In genomic region chrX:70454441-70455365, GRCh38 we compare ENCODE assay signal across 1 cellular context.
TF ChIP-seq lines count a peak whose summit lies in the region.

No MANE protein-coding gene starts in this region.

TF ChIP-seq in HEK293, 187 proteins besides CTCF, POLR2A, EP300 and RAD21 (continued from another document and continues in another):
- TF ChIP-seq ZNF239 (tag by site-specific recombination; IDR thresholded peaks at IDR 0.05) (peak; percentile 97), ZNF341 (tag by site-specific recombination; IDR thresholded peaks at IDR 0.05; ENCODE audit: low read depth) (peak; percentile 34), ZNF629 (tag by site-specific recombination; IDR thresholded peaks at IDR 0.05) (peak; percentile 28; the same call in 1 of the 2 replicates), YY2 (tag by site-specific recombination; IDR thresholded peaks at IDR 0.05) (no peak), ZNF664 (tag by site-specific recombination; IDR thresholded peaks at IDR 0.05) (no peak), ZFP3 (tag by site-specific recombination; IDR thresholded peaks at IDR 0.05; ENCODE audit: low read depth) (no peak), ZIC2 (tag by site-specific recombination; IDR thresholded peaks at IDR 0.05) (peak; percentile 40), ZNF580 (tag by site-specific recombination; IDR thresholded peaks at IDR 0.05) (no peak), BCL11B (tag by site-specific recombination; IDR thresholded peaks at IDR 0.05; ENCODE audit: low read depth) (no peak), ZNF221 (tag by site-specific recombination; IDR thresholded peaks at IDR 0.05; ENCODE audit: borderline replicate concordance) (no peak), ZNF560 (tag by site-specific recombination; IDR thresholded peaks at IDR 0.05; ENCODE audit: borderline replicate concordance) (no peak), RBAK (tag by site-specific recombination; IDR thresholded peaks at IDR 0.05) (no peak), ZNF214 (tag by site-specific recombination; IDR thresholded peaks at IDR 0.05; ENCODE audit: borderline replicate concordance) (no peak), IKZF3 (tag by site-specific recombination; IDR thresholded peaks at IDR 0.05) (peak; percentile 98), ZNF2 (tag by site-specific recombination; IDR thresholded peaks at IDR 0.05) (0 out of 2 replicates have a peak, but pooled peaks have one; percentile 25), EGR2 (tag by site-specific recombination; IDR thresholded peaks at IDR 0.05; ENCODE audit: low read depth) (peak; percentile 15; the same call in 1 of the 2 replicates), ZNF37A (tag by site-specific recombination; IDR thresholded peaks at IDR 0.05) (no peak), ZNF404 (tag by site-specific recombination; IDR thresholded peaks at IDR 0.05) (no peak), ZNF423 (tag by site-specific recombination; IDR thresholded peaks at IDR 0.05) (peak; percentile 93), PRDM1 (tag by site-specific recombination; IDR thresholded peaks at IDR 0.05) (no peak), ZNF324 (tag by site-specific recombination; IDR thresholded peaks at IDR 0.05) (no peak), TCF7L2 (IDR thresholded peaks at IDR 0.05; ENCODE audit: borderline replicate concordance, low read depth, low read length) (no peak), KLF16 (tag by site-specific recombination; IDR thresholded peaks at IDR 0.05) (no peak), ZNF639 (tag by site-specific recombination; IDR thresholded peaks at IDR 0.05) (0 out of 2 replicates have a peak, but pooled peaks have one; percentile 29), PRDM2 (tag by site-specific recombination; IDR thresholded peaks at IDR 0.05; ENCODE audit: borderline replicate concordance) (no peak), SALL2 (tag by site-specific recombination; IDR thresholded peaks at IDR 0.05; ENCODE audit: borderline replicate concordance) (no peak), ZNF677 (tag by site-specific recombination; IDR thresholded peaks at IDR 0.05) (no peak), ZNF121 (tag by site-specific recombination; IDR thresholded peaks at IDR 0.05) (no peak), ZNF777 (tag by site-specific recombination; IDR thresholded peaks at IDR 0.05; ENCODE audit: borderline replicate concordance) (0 out of 2 replicates have a peak, but pooled peaks have one; percentile 57), ZNF280D (tag by site-specific recombination; IDR thresholded peaks at IDR 0.05) (0 out of 2 replicates have a peak, but pooled peaks have one; percentile 38), ZNF274 (IDR thresholded peaks at IDR 0.05; ENCODE audit: low read length) (no peak), ZNF274 (tag by site-specific recombination; IDR thresholded peaks at IDR 0.05; ENCODE audit: borderline replicate concordance) (no peak), ZNF335 (tag by site-specific recombination; conservative IDR thresholded peaks at IDR 0.05) (peak; percentile 75), ZNF350 (tag by site-specific recombination; IDR thresholded peaks at IDR 0.05) (no peak), SETDB1 (IDR thresholded peaks at IDR 0.05; ENCODE audit: insufficient read length, low read length) (no peak), ZFP41 (tag by site-specific recombination; IDR thresholded peaks at IDR 0.05; ENCODE audit: borderline replicate concordance) (no peak), ZNF514 (tag by site-specific recombination; IDR thresholded peaks at IDR 0.05) (no peak), KLF9 (tag by site-specific recombination; IDR thresholded peaks at IDR 0.05; ENCODE audit: low read depth) (peak; percentile 57), ZBTB1 (tag by site-specific recombination; IDR thresholded peaks at IDR 0.05) (no peak), ZNF561 (tag by site-specific recombination; IDR thresholded peaks at IDR 0.05; ENCODE audit: borderline replicate concordance) (no peak), ZNF280C (tag by site-specific recombination; IDR thresholded peaks at IDR 0.05) (no peak), TSHZ1 (tag by site-specific recombination; IDR thresholded peaks at IDR 0.05; ENCODE audit: borderline replicate concordance) (0 out of 2 replicates have a peak, but pooled peaks have one; percentile 14), ZXDB (tag by site-specific recombination; IDR thresholded peaks at IDR 0.05) (peak; percentile 55), HOXA7 (CRISPR knock-in tag; IDR thresholded peaks at IDR 0.05; ENCODE audit: borderline replicate concordance) (no peak), ZNF366 (tag by site-specific recombination; conservative IDR thresholded peaks at IDR 0.05) (peak; percentile 92)
